ENCODE assay signal across 25 cellular contexts in the genomic region with DNA sequence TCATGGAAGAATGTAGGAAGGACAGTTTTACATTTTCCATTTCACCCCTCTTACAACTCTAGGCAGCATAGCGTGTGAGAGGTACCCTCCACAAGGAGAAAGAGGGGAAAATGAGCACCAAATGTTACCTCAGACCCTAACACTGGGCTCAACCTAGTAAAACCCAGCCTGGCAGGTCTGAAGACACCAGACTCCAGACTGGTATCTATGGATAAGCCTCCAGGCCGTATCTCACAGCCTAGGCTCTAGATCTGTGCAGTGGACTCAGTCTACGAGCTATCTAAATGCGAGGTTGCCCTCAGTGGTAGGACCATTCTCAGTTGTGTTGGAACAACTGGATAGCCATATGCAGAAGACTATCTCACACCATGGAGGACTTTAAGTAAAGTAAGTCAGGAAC. TPM values are rescaled to one million over a fixed set of nuclear protein-coding genes. Genes with fewer than 3 reads are reported as not detected.
"Had no signal": no experiment of that assay in that cellular context is flagged by ENCODE, and none has a peak within 500 bp of the region (broad histone marks: within the 10 kb centered on the region; RNA-seq: fewer than 3 reads in every experiment).

No MANE protein-coding gene starts in this region.

- DNase-seq: activated CD4-positive, alpha-beta memory T cell treated with anti-CD3 and anti-CD28 coated beads for 36 hours; activated CD4-positive, alpha-beta T cell treated with anti-CD3 and anti-CD28 coated beads, Interleukin-2, amount 10 ng/mL, durations not matched to agents 7 days and 5 days; activated CD4-positive, CD25-positive, alpha-beta regulatory T cell treated with anti-CD3 and anti-CD28 coated beads, Interleukin-2, amount 50 U/mL, for 72 hours; activated CD8-positive, alpha-beta memory T cell treated with anti-CD3 and anti-CD28 coated beads for 24 hours; activated effector memory CD4-positive, alpha-beta T cell treated with anti-CD3 and anti-CD28 coated beads, Interleukin-2, amount 50 U/mL, for 16 hours; activated naive CD4-positive, alpha-beta T cell treated with Interleukin-2 at 50 U/mL for 16 hours; activated T-cell treated with anti-CD3 and anti-CD28 coated beads, Interleukin-2, amount 50 U/mL, for 4 hours; amniotic stem cell; body of pancreas; Karpas-422; MM.1S; NCI-H1105; NCI-H1436; NCI-H1694 treated with DMSO at 0.1 percent for 48 hours; NCI-H2029 treated with DMSO at 0.1 percent for 48 hours; NCI-H345; NCI-H510A; NCI-H526 treated with DMSO at 0.1 percent for 48 hours; SHP77; SW 1271 had no signal

- H3K9me3 ChIP-seq: ascending aorta, body of pancreas, SJSA1 had no signal

- H3K27ac Mint-ChIP-seq: activated CD4-positive, alpha-beta memory T cell treated with anti-CD3 and anti-CD28 coated beads for 36 hours; WTC11 had no signal

- H3K9me3 Mint-ChIP-seq: activated CD4-positive, alpha-beta memory T cell treated with anti-CD3 and anti-CD28 coated beads for 36 hours; activated CD4-positive, alpha-beta T cell treated with anti-CD3 and anti-CD28 coated beads, Interleukin-2, amount 10 ng/mL, durations not matched to agents 7 days and 5 days; activated T-cell treated with anti-CD3 and anti-CD28 coated beads, Interleukin-2, amount 50 U/mL, for 4 hours had no signal

- H3K27me3 ChIP-seq: ascending aorta, body of pancreas, SJSA1 had no signal

- FAIRE-seq: RCC 7860 had no signal

- H3K4me3 Mint-ChIP-seq: activated CD4-positive, alpha-beta memory T cell treated with anti-CD3 and anti-CD28 coated beads for 36 hours; activated CD4-positive, alpha-beta T cell treated with anti-CD3 and anti-CD28 coated beads, Interleukin-2, amount 10 ng/mL, durations not matched to agents 7 days and 5 days; activated T-cell treated with anti-CD3 and anti-CD28 coated beads, Interleukin-2, amount 50 U/mL, for 4 hours; WTC11 had no signal

- H3K27me3 Mint-ChIP-seq: activated CD4-positive, alpha-beta memory T cell treated with anti-CD3 and anti-CD28 coated beads for 36 hours; activated CD4-positive, alpha-beta T cell treated with anti-CD3 and anti-CD28 coated beads, Interleukin-2, amount 10 ng/mL, durations not matched to agents 7 days and 5 days had no signal

- ATAC-seq: activated T-cell treated with anti-CD3 and anti-CD28 coated beads, Interleukin-2, amount 50 U/mL, for 4 hours; body of pancreas; SK-N-SH treated with all-trans-retinoic acid at 6 μM for 48 hours; WTC11 had no signal

- H3K27ac ChIP-seq: ascending aorta, body of pancreas, SJSA1 had no signal

- H3K4me1 Mint-ChIP-seq: WTC11 had no signal

- H3K4me1 ChIP-seq: ascending aorta, body of pancreas, SJSA1 had no signal

- H3K4me3 ChIP-seq: ascending aorta, body of pancreas, SJSA1 had no signal

RNA-seq across cellular contexts. Expression of a gene that starts 49.6 kb away (rescaled TPM):
- total RNA-seq: ascending aorta had no signal
